Comparison of ENCODE assay signal across 20 cellular contexts in genomic region chr11:121435796-121436511, GRCh38. TPM values are rescaled to one million over a fixed set of nuclear protein-coding genes. Genes with fewer than 3 reads are reported as not detected.
DNase-seq lines count a peak whose midpoint lies in the region; ATAC-seq and TF ChIP-seq lines count a peak whose summit lies in the region.
"Had no signal": no experiment of that assay in that cellular context is flagged by ENCODE, and none has a peak within 500 bp of the region (broad histone marks: within the 10 kb centered on the region; RNA-seq: fewer than 3 reads in every experiment).

No MANE protein-coding gene starts in this region.

- no peaks in the 10 kb centered on the region for H3F3A ChIP-seq in OCI-LY1 (ENCODE audit: insufficient read depth, low read length)

- no peak overlapping the region for H2AFZ ChIP-seq in Karpas-422 (ENCODE audit: low read length)
- no peak overlapping the region for H2AFZ ChIP-seq in OCI-LY1 (ENCODE audit: low read length)
- H2AFZ ChIP-seq: parathyroid adenoma had no signal

- H3K27me3 ChIP-seq in CD8-positive, alpha-beta T cell (ENCODE audit: insufficient read depth, low read length) = no peaks in the 10 kb centered on the region
- H3K27me3 ChIP-seq in Karpas-422 (ENCODE audit: low read length) = no peaks in the 10 kb centered on the region
- H3K27me3 ChIP-seq in OCI-LY1 (ENCODE audit: insufficient read depth, low read length) = no peaks in the 10 kb centered on the region

- H3K4me3 ChIP-seq in CD8-positive, alpha-beta T cell (ENCODE audit: low read depth, low read length) = no peak overlapping the region
- H3K4me3 ChIP-seq in Karpas-422 (ENCODE audit: low read length) (no peak overlapping the region), OCI-LY1 (ENCODE audit: low read depth, low read length, poor library complexity, severe bottlenecking) (no peak overlapping the region)

- POLR2A ChIA-PET in CD8-positive, alpha-beta T cell (lab: Charles Lee) = no interaction called here
- POLR2A ChIA-PET in naive thymus-derived CD8-positive, alpha-beta T cell (lab: Charles Lee) = interaction anchor here (0.6 to 14.3 kb wide), 3 partner anchors 11 to 625 kb away, joined by 3 to 275 read pairs (median 3); partner anchors contain the start of genes SORL1 and SORL1-AS1

- peaks cover 17% of the 10 kb centered on the region for H3K36me3 Mint-ChIP-seq in CD8-positive, alpha-beta T cell
- H3K36me3 Mint-ChIP-seq in naive thymus-derived CD8-positive, alpha-beta T cell = peaks cover 0 to 5% (median 5%) of the 10 kb centered on the region in 3 donors

- no peak overlapping the region for H3K4me3 Mint-ChIP-seq in CD8-positive, alpha-beta T cell
- no peak overlapping the region for H3K4me3 Mint-ChIP-seq in naive thymus-derived CD8-positive, alpha-beta T cell
- H3K4me3 Mint-ChIP-seq: activated CD4-positive, alpha-beta T cell treated with anti-CD3 and anti-CD28 coated beads for 36 hours; T-helper 2 cell treated with Interferon-gamma antibody and Interleukin-4, amounts not matched to agents 5 μg/mL and 100 μg/mL, for 36 hours had no signal

- peaks cover 5% of the 10 kb centered on the region for H3K4me1 ChIP-seq in CD8-positive, alpha-beta T cell (ENCODE audit: insufficient read depth, low read length)
- H3K4me1 ChIP-seq in Karpas-422 (ENCODE audit: low read length) (peaks cover 70% of the 10 kb centered on the region), OCI-LY1 (ENCODE audit: insufficient read depth, low read length, severe bottlenecking) (peaks cover 48% of the 10 kb centered on the region)
- H3K4me1 ChIP-seq: parathyroid adenoma had no signal

- peak overlapping the region; percentile 3 for H3K27ac Mint-ChIP-seq in CD8-positive, alpha-beta T cell
- peak overlapping the region in 9 of 10 donors; percentile 5 to 73 (median 35) for H3K27ac Mint-ChIP-seq in naive thymus-derived CD8-positive, alpha-beta T cell
- H3K27ac Mint-ChIP-seq: activated CD4-positive, alpha-beta T cell treated with anti-CD3 and anti-CD28 coated beads for 36 hours; T-helper 2 cell treated with Interferon-gamma antibody and Interleukin-4, amounts not matched to agents 5 μg/mL and 100 μg/mL, for 36 hours had no signal

- CTCF ChIA-PET in CD8-positive, alpha-beta T cell (lab: Charles Lee) = interaction anchor here (0.8 to 1.6 kb wide), 5 partner anchors 15 to 118 kb away, joined by 3 to 5 read pairs (median 3); no protein-coding TSS in a partner anchor

- no peak for TF ChIP-seq CTCF in CD8-positive, alpha-beta T cell (IDR thresholded peaks at IDR 0.05)
- TF ChIP-seq CTCF in OCI-LY1 (IDR thresholded peaks at IDR 0.05; ENCODE audit: low read length) = no peak

- no peak overlapping the region for H3K27ac ChIP-seq in CD8-positive, alpha-beta T cell (ENCODE audit: low read depth, low read length)
- H3K27ac ChIP-seq in Karpas-422 (ENCODE audit: low read length) (peak overlapping the region; percentile 100), OCI-LY1 (ENCODE audit: low read depth, low read length, poor library complexity, severe bottlenecking) (peak overlapping the region; percentile 61)
- H3K27ac ChIP-seq: parathyroid adenoma, RWPE1 had no signal

- H3K36me3 ChIP-seq in CD8-positive, alpha-beta T cell (ENCODE audit: insufficient read depth, low read length) = no peaks in the 10 kb centered on the region
- H3K36me3 ChIP-seq in Karpas-422 (ENCODE audit: insufficient read depth, low read length) (no peaks in the 10 kb centered on the region), OCI-LY1 (ENCODE audit: insufficient read depth, low read length) (no peaks in the 10 kb centered on the region)

- H3K9me2 ChIP-seq in Karpas-422 (replicated peaks; ENCODE audit: insufficient read depth, low read length) = no peaks in the 10 kb centered on the region
- no peaks in the 10 kb centered on the region for H3K9me2 ChIP-seq in OCI-LY1 (ENCODE audit: low read depth, low read length)

- no peaks in the 10 kb centered on the region for H3K9me3 Mint-ChIP-seq in CD8-positive, alpha-beta T cell
- H3K9me3 Mint-ChIP-seq in naive thymus-derived CD8-positive, alpha-beta T cell = no peaks in the 10 kb centered on the region
- H3K9me3 Mint-ChIP-seq: T-helper 2 cell treated with Interferon-gamma antibody and Interleukin-4, amounts not matched to agents 5 μg/mL and 100 μg/mL, for 36 hours had no signal

- no peaks in the 10 kb centered on the region for H3K27me3 Mint-ChIP-seq in CD8-positive, alpha-beta T cell (ENCODE audit: low read depth)
- no peaks in the 10 kb centered on the region for H3K27me3 Mint-ChIP-seq in naive thymus-derived CD8-positive, alpha-beta T cell
- H3K27me3 Mint-ChIP-seq: activated CD4-positive, alpha-beta T cell treated with anti-CD3 and anti-CD28 coated beads for 36 hours had no signal

- H3K4me2 ChIP-seq in Karpas-422 (ENCODE audit: low read depth, low read length, poor library complexity, severe bottlenecking) (peak overlapping the region; percentile 48), OCI-LY1 (ENCODE audit: low read length) (no peak overlapping the region; the same call in 1 of the 2 replicates)

- no peaks in the 10 kb centered on the region for H4K20me1 ChIP-seq in Karpas-422 (ENCODE audit: insufficient read depth, low read depth, low read length)
- no peaks in the 10 kb centered on the region for H4K20me1 ChIP-seq in OCI-LY1 (ENCODE audit: insufficient read depth, low read length)

- intact Hi-C loops in CD8-positive, alpha-beta T cell (cut with DNase I, micrococcal nuclease) = no loop called here

- no peak for DNase-seq in CD8-positive, alpha-beta T cell
- DNase-seq in Karpas-422 = peak; percentile 65
- DNase-seq in naive thymus-derived CD8-positive, alpha-beta T cell = no peak
- no peak for DNase-seq in HCEC 1CT
- DNase-seq in HuH-7.5 (ENCODE audit: low spot score) = no peak
- DNase-seq: activated CD4-positive, alpha-beta T cell treated with anti-CD3 and anti-CD28 coated beads for 36 hours; activated CD8-positive, alpha-beta memory T cell treated with anti-CD3 and anti-CD28 coated beads, Interleukin-2, amount 50 U/mL, for 4 hours; C1 segment of cervical spinal cord; cerebellar nuclear complex; DND-41; left cardiac atrium; NCI-H1694 treated with DMSO at 0.1 percent for 48 hours; NCI-H69; trophoblast cell had no signal

- H3K9me3 ChIP-seq in CD8-positive, alpha-beta T cell (ENCODE audit: low read length) = no peaks in the 10 kb centered on the region
- H3K9me3 ChIP-seq in Karpas-422 (ENCODE audit: low read length) = no peaks in the 10 kb centered on the region
- no peaks in the 10 kb centered on the region for H3K9me3 ChIP-seq in OCI-LY1 (ENCODE audit: low read length)

- no peaks in the 10 kb centered on the region for H3K79me2 ChIP-seq in Karpas-422 (ENCODE audit: low read length)
- no peaks in the 10 kb centered on the region for H3K79me2 ChIP-seq in OCI-LY1 (ENCODE audit: insufficient read depth, low read length)
- H3K79me2 ChIP-seq: parathyroid adenoma had no signal

- H3K4me1 Mint-ChIP-seq in CD8-positive, alpha-beta T cell (ENCODE audit: low read depth) = peaks cover 42% of the 10 kb centered on the region
- H3K4me1 Mint-ChIP-seq in naive thymus-derived CD8-positive, alpha-beta T cell = peaks cover 14 to 58% (median 47%) of the 10 kb centered on the region in 4 donors

- ATAC-seq in CD8-positive, alpha-beta T cell = no peak
- no peak for ATAC-seq in naive thymus-derived CD8-positive, alpha-beta T cell
- ATAC-seq in HG02678 (IDR thresholded peaks at IDR 0.05; ENCODE audit: unreplicated experiment) (no peak), GM18498 (IDR thresholded peaks at IDR 0.05; ENCODE audit: unreplicated experiment) (no peak)
- ATAC-seq: activated CD4-positive, alpha-beta T cell treated with anti-CD3 and anti-CD28 coated beads for 36 hours had no signal

- H3K9ac ChIP-seq in Karpas-422 (ENCODE audit: low read length) (peak overlapping the region; percentile 68), OCI-LY1 (ENCODE audit: low read length) (peak overlapping the region; percentile 28; the same call in 1 of the 2 replicates)
- H3K9ac ChIP-seq: parathyroid adenoma had no signal

RNA-seq across cellular contexts. Expression of gene SORL1, which starts 16.2 kb away (rescaled TPM):
- total RNA-seq in CD8-positive, alpha-beta T cell = 100 to 1,000 TPM; 170 TPM
- total RNA-seq in Karpas-422 (2014; rRNA removed; shearing (Covaris generic); ENCODE audit: low replicate concordance) = 197 and 232 TPM in 2 replicates
- total RNA-seq in naive thymus-derived CD8-positive, alpha-beta T cell = 100 to 1,000 TPM; 414 to 419 TPM
- 100 to 1,000 TPM; 157 to 230 (median 158) TPM for polyA plus RNA-seq in naive thymus-derived CD8-positive, alpha-beta T cell
